ENCODE assay signal across 14 cellular contexts in the genomic region with DNA sequence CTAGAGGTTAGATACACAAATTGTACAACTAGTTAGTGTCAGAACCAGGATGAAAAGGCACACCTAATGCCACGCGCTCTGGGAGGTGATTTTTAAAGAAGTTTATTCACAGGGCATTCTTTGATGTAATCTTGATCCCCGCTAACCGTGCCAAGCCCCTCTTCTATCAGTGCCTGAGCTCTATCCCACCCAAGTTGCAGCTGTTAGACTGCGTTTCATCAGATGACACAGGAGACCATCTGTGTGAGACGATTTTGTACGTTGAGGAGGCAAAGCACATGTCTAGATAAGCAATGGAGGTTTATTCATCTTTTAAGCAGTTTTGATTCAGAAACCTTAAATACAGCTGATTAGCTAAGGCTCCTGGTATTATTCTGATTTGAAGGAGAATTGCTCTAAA. TPM values are rescaled to one million over a fixed set of nuclear protein-coding genes. Genes with fewer than 3 reads are reported as not detected.
DNase-seq lines count a peak whose midpoint lies in the region; ATAC-seq lines count a peak whose summit lies in the region.
"Had no signal": no experiment of that assay in that cellular context is flagged by ENCODE, and none has a peak within 500 bp of the region (broad histone marks: within the 10 kb centered on the region; RNA-seq: fewer than 3 reads in every experiment).

No MANE protein-coding gene starts in this region.

- H3K9me3 Mint-ChIP-seq in stimulated activated naive CD8-positive, alpha-beta T cell treated with anti-CD3 and anti-CD28 coated beads, Interleukin-15, Interleukin-2, amounts not matched to agents 100 ng/mL and 50 ng/mL, for 24 hours: no peaks in the 10 kb centered on the region
- H3K9me3 Mint-ChIP-seq in naive thymus-derived CD4-positive, alpha-beta T cell: no peaks in the 10 kb centered on the region
- H3K9me3 Mint-ChIP-seq in activated CD4-positive, alpha-beta T cell treated with anti-CD3 and anti-CD28 coated beads for 36 hours (ENCODE audit: low read depth): no peaks in the 10 kb centered on the region
- H3K9me3 Mint-ChIP-seq: CD4-positive, CD25-positive, alpha-beta regulatory T cell had no signal

- no peak overlapping the region for H3K4me3 ChIP-seq in naive thymus-derived CD4-positive, alpha-beta T cell (ENCODE audit: low read length)
- H3K4me3 ChIP-seq: A549, BLaER1, HAP-1 had no signal

- CTCF ChIA-PET in naive thymus-derived CD4-positive, alpha-beta T cell (lab: Charles Lee): interaction anchor here (1.0 to 5.1 kb wide), 2 partner anchors 51 to 163 kb away, joined by 3 to 39 read pairs; no protein-coding TSS in a partner anchor
- CTCF ChIA-PET in activated CD4-positive, alpha-beta T cell treated with anti-CD3 and anti-CD28 coated beads for 36 hours (lab: Charles Lee): interaction anchor here (1.5 kb wide), 1 partner anchor 15 kb away, joined by 3 read pairs; no protein-coding TSS in a partner anchor

- H3K27me3 Mint-ChIP-seq in stimulated activated naive CD8-positive, alpha-beta T cell treated with anti-CD3 and anti-CD28 coated beads, Interleukin-15, Interleukin-2, amounts not matched to agents 100 ng/mL and 50 ng/mL, for 24 hours: no peaks in the 10 kb centered on the region
- H3K27me3 Mint-ChIP-seq in T-helper 17 cell: no peaks in the 10 kb centered on the region
- H3K27me3 Mint-ChIP-seq in naive thymus-derived CD4-positive, alpha-beta T cell: no peaks in the 10 kb centered on the region
- no peaks in the 10 kb centered on the region for H3K27me3 Mint-ChIP-seq in activated CD4-positive, alpha-beta T cell treated with anti-CD3 and anti-CD28 coated beads for 36 hours
- H3K27me3 Mint-ChIP-seq: CD4-positive, CD25-positive, alpha-beta regulatory T cell had no signal

- peak overlapping the region; percentile 8 for H3K27ac Mint-ChIP-seq in stimulated activated naive CD8-positive, alpha-beta T cell treated with anti-CD3 and anti-CD28 coated beads, Interleukin-15, Interleukin-2, amounts not matched to agents 100 ng/mL and 50 ng/mL, for 24 hours
- peak overlapping the region; percentile 19 for H3K27ac Mint-ChIP-seq in T-helper 17 cell
- H3K27ac Mint-ChIP-seq in naive thymus-derived CD4-positive, alpha-beta T cell: peak overlapping the region in 6 of 9 donors; percentile 41 to 97 (median 61)
- no peak overlapping the region for H3K27ac Mint-ChIP-seq in activated CD4-positive, alpha-beta T cell treated with anti-CD3 and anti-CD28 coated beads for 36 hours

- H3K27ac ChIP-seq in naive thymus-derived CD4-positive, alpha-beta T cell (ENCODE audit: low read depth, low read length): no peak overlapping the region
- H3K27ac ChIP-seq: A549, BLaER1 had no signal

- H3K27me3 ChIP-seq in naive thymus-derived CD4-positive, alpha-beta T cell (ENCODE audit: control insufficient read depth in 2 of 2, insufficient read depth in 2 of 2, low read length in 2 of 2): no peaks in the 10 kb centered on the region
- H3K27me3 ChIP-seq: BLaER1 had no signal

- H3K36me3 ChIP-seq in naive thymus-derived CD4-positive, alpha-beta T cell (ENCODE audit: control insufficient read depth in 2 of 3, insufficient read depth in 3 of 3, low read length in 3 of 3): peaks cover 12 to 61% (median 25%) of the 10 kb centered on the region in 3 experiments

- POLR2A ChIA-PET in naive thymus-derived CD4-positive, alpha-beta T cell (lab: Charles Lee): interaction anchor here (14.0 kb wide), 1 partner anchor 17 kb away, joined by 213 read pairs; the partner anchor contains the start of gene RNASET2
- POLR2A ChIA-PET in activated CD4-positive, alpha-beta T cell treated with anti-CD3 and anti-CD28 coated beads for 36 hours (lab: Charles Lee): no interaction called here

- peaks cover 0 to 20% of the 10 kb centered on the region in 2 donors for H3K4me1 ChIP-seq in naive thymus-derived CD4-positive, alpha-beta T cell (ENCODE audit: control insufficient read depth in 2 of 2, insufficient read depth in 2 of 2, low read length in 2 of 2)
- H3K4me1 ChIP-seq: A549, HAP-1 had no signal

- peaks cover 38% of the 10 kb centered on the region for H3K4me1 Mint-ChIP-seq in stimulated activated naive CD8-positive, alpha-beta T cell treated with anti-CD3 and anti-CD28 coated beads, Interleukin-15, Interleukin-2, amounts not matched to agents 100 ng/mL and 50 ng/mL, for 24 hours (ENCODE audit: low read depth)
- peaks cover 27% of the 10 kb centered on the region for H3K4me1 Mint-ChIP-seq in T-helper 17 cell
- H3K4me1 Mint-ChIP-seq in naive thymus-derived CD4-positive, alpha-beta T cell: peaks cover 14 to 60% (median 31%) of the 10 kb centered on the region in 7 donors
- peaks cover 50% of the 10 kb centered on the region for H3K4me1 Mint-ChIP-seq in activated CD4-positive, alpha-beta T cell treated with anti-CD3 and anti-CD28 coated beads for 36 hours

- no peak for DNase-seq in stimulated activated naive CD8-positive, alpha-beta T cell treated with anti-CD3 and anti-CD28 coated beads, Interleukin-15, Interleukin-2, amounts not matched to agents 100 U/mL and 50 U/mL, for 24 hours
- DNase-seq in T-helper 17 cell (no peak), NCI-H2196 (lab: John Stamatoyannopoulos, UW; ENCODE audit: unreplicated experiment) (no peak)
- no peak for DNase-seq in naive thymus-derived CD4-positive, alpha-beta T cell
- DNase-seq in activated CD4-positive, alpha-beta T cell treated with anti-CD3 and anti-CD28 coated beads for 36 hours: no peak
- DNase-seq: Calu3; CD4-positive, CD25-positive, alpha-beta regulatory T cell; DMS 273 treated with DMSO at 0.1 percent for 48 hours had no signal

- H3K4me3 Mint-ChIP-seq in stimulated activated naive CD8-positive, alpha-beta T cell treated with anti-CD3 and anti-CD28 coated beads, Interleukin-15, Interleukin-2, amounts not matched to agents 100 ng/mL and 50 ng/mL, for 24 hours: no peak overlapping the region
- no peak overlapping the region for H3K4me3 Mint-ChIP-seq in T-helper 17 cell
- H3K4me3 Mint-ChIP-seq in naive thymus-derived CD4-positive, alpha-beta T cell: no peak overlapping the region
- H3K4me3 Mint-ChIP-seq in activated CD4-positive, alpha-beta T cell treated with anti-CD3 and anti-CD28 coated beads for 36 hours: no peak overlapping the region
- H3K4me3 Mint-ChIP-seq: CD4-positive, CD25-positive, alpha-beta regulatory T cell had no signal

- intact Hi-C loops in naive thymus-derived CD4-positive, alpha-beta T cell (cut with micrococcal nuclease): loop anchor here in 1 of 2 donors (5.0 kb wide), 1 partner anchor 50 kb away; no protein-coding TSS in a partner anchor
- intact Hi-C loops in activated CD4-positive, alpha-beta T cell treated with anti-CD3 and anti-CD28 coated beads for 36 hours (cut with DNase I, micrococcal nuclease): no loop called here

- no peaks in the 10 kb centered on the region for H3K9me3 ChIP-seq in T-helper 17 cell (ENCODE audit: control insufficient read depth, low read length, poor library complexity, severe bottlenecking)
- H3K9me3 ChIP-seq in naive thymus-derived CD4-positive, alpha-beta T cell (ENCODE audit: control insufficient read depth in 2 of 3, low read length in 3 of 3): no peaks in the 10 kb centered on the region
- H3K9me3 ChIP-seq: A549, BLaER1, HAP-1 had no signal

- peaks cover 57% of the 10 kb centered on the region for H3K36me3 Mint-ChIP-seq in stimulated activated naive CD8-positive, alpha-beta T cell treated with anti-CD3 and anti-CD28 coated beads, Interleukin-15, Interleukin-2, amounts not matched to agents 100 ng/mL and 50 ng/mL, for 24 hours (ENCODE audit: low read depth)
- H3K36me3 Mint-ChIP-seq in T-helper 17 cell (ENCODE audit: low read depth): no peaks in the 10 kb centered on the region
- peaks cover 11 to 40% (median 25%) of the 10 kb centered on the region in 5 donors for H3K36me3 Mint-ChIP-seq in naive thymus-derived CD4-positive, alpha-beta T cell
- H3K36me3 Mint-ChIP-seq in activated CD4-positive, alpha-beta T cell treated with anti-CD3 and anti-CD28 coated beads for 36 hours (ENCODE audit: low read depth): peaks cover 54% of the 10 kb centered on the region

- ATAC-seq in stimulated activated naive CD8-positive, alpha-beta T cell treated with anti-CD3 and anti-CD28 coated beads, Interleukin-15, Interleukin-2, amounts not matched to agents 100 U/mL and 50 U/mL, for 24 hours: no peak
- ATAC-seq in T-helper 17 cell: no peak
- no peak for ATAC-seq in naive thymus-derived CD4-positive, alpha-beta T cell
- no peak for ATAC-seq in activated CD4-positive, alpha-beta T cell treated with anti-CD3 and anti-CD28 coated beads for 36 hours
- no peak for ATAC-seq in HG03135 (IDR thresholded peaks at IDR 0.05; ENCODE audit: unreplicated experiment)
- ATAC-seq: A549, HepG2 had no signal

RNA-seq across cellular contexts. Expression of gene RNASET2, which starts 18.6 kb away (rescaled TPM):
- 100 to 1,000 TPM; 245 to 340 TPM for total RNA-seq in T-helper 17 cell
- 100 to 1,000 TPM; 147 to 332 (median 264) TPM for total RNA-seq in naive thymus-derived CD4-positive, alpha-beta T cell
- polyA plus RNA-seq in naive thymus-derived CD4-positive, alpha-beta T cell: 100 to 1,000 TPM; 521 to 683 TPM
- total RNA-seq in activated CD4-positive, alpha-beta T cell treated with anti-CD3 and anti-CD28 coated beads for 36 hours: 10 to 100 TPM; 68.7 to 85.2 TPM
